ENCODE assay signal across 18 cellular contexts in genomic region chr1:171566467-171566866, GRCh38. TPM values are rescaled to one million over a fixed set of nuclear protein-coding genes. Genes with fewer than 3 reads are reported as not detected.
DNase-seq lines count a peak whose midpoint lies in the region; ATAC-seq, FAIRE-seq and TF ChIP-seq lines count a peak whose summit lies in the region.
"Had no signal": no experiment of that assay in that cellular context is flagged by ENCODE, and none has a peak within 500 bp of the region (broad histone marks: within the 10 kb centered on the region; RNA-seq: fewer than 3 reads in every experiment).

No MANE protein-coding gene starts in this region.

- in situ Hi-C loops in ACHN (cut with HindIII; ENCODE audit: low pct_ligation_motif_present, low pct_unique_long_range_greater_than_20kb, low sequenced_read_pairs) = no loop called here
- in situ Hi-C loops in SK-MEL-5 (cut with HindIII; ENCODE audit: low pct_unique_long_range_greater_than_20kb, low sequenced_read_pairs) = no loop called here

- no peak for TF ChIP-seq POLR2A in H54 (IDR thresholded peaks at IDR 0.05; ENCODE audit: low read depth, low read length)

- no peak overlapping the region for H3K4me3 ChIP-seq in fibroblast of the aortic adventitia (ENCODE audit: low read depth, low read length)
- H3K4me3 ChIP-seq: adrenal gland, dorsolateral prefrontal cortex, gastrocnemius medialis had no signal

- ATAC-seq in omental fat pad (ENCODE audit: low FRiP score) = no peak
- ATAC-seq: activated CD4-positive, alpha-beta T cell treated with anti-CD3 and anti-CD28 coated beads for 36 hours; gastrocnemius medialis had no signal

- TF ChIP-seq CTCF in fibroblast of the aortic adventitia (IDR thresholded peaks at IDR 0.05; ENCODE audit: insufficient read depth, low read length) = no peak
- TF ChIP-seq CTCF in omental fat pad (IDR thresholded peaks at IDR 0.05) = no peak

- DNase-seq in ACHN (peak; percentile 19), H54 (ENCODE audit: insufficient read length, low spot score) (no peak), SK-MEL-5 (ENCODE audit: low read depth, low spot score) (peak; percentile 43), fibroblast of the aortic adventitia (ENCODE audit: low read depth) (peak; percentile 6), NCI-H82 (lab: John Stamatoyannopoulos, UW) (no peak), retina (no peak), omental fat pad (ENCODE audit: low spot score) (no peak), T-helper 9 cell (no peak)
- DNase-seq: activated CD4-positive, alpha-beta T cell treated with anti-CD3 and anti-CD28 coated beads for 36 hours; activated T-cell treated with anti-CD3 and anti-CD28 coated beads, Interleukin-2, amount 50 U/mL, for 48 hours; adrenal gland; dorsolateral prefrontal cortex; gastrocnemius medialis; kidney glomerular epithelial cell; NCI-H187; nephron progenitor cell had no signal

- FAIRE-seq in H54 (lab: Jason Lieb, UNC) = peak; percentile 23

RNA-seq across cellular contexts. Expression of gene MYOCOS, which starts 55.6 kb away (rescaled TPM):
- not detected in 2 replicates for total RNA-seq in SK-MEL-5 (2014; rRNA removed; shearing (Covaris generic))
- not detected in 2 replicates for polyA plus RNA-seq in SK-MEL-5 (2015; cell fraction: cytosol; rRNA removed)
- not detected in 2 replicates for polyA plus RNA-seq in SK-MEL-5 (2015; cell fraction: nucleus; rRNA removed)
- total RNA-seq in fibroblast of the aortic adventitia (ENCODE audit: low replicate concordance) (not detected in 2 replicates), omental fat pad (not detected)
- total RNA-seq: activated CD4-positive, alpha-beta T cell treated with anti-CD3 and anti-CD28 coated beads for 36 hours; adrenal gland; skeletal muscle tissue had no signal
- polyA plus RNA-seq: adrenal gland, CD14-positive monocyte had no signal

Comparison
In these comparisons a context has a peak if more than half of its experiments do, and no peak if none do; other contexts are left out.
1. DNase-seq: peak in ACHN (single experiment), SK-MEL-5 (single experiment) and fibroblast of the aortic adventitia (single experiment); none in H54 (single experiment), NCI-H82 (single experiment), retina (single experiment), omental fat pad (single experiment) and T-helper 9 cell (single experiment).